1 cellular context compared by ENCODE assay signal in genomic region chr18:55421612-55422381, GRCh38.
TF ChIP-seq lines count a peak whose summit lies in the region.

No MANE protein-coding gene starts in this region.

TF ChIP-seq in HEK293, 187 proteins besides CTCF, POLR2A, EP300 and RAD21 (continued from another document):
- no peak for TF ChIP-seq SETDB1 (IDR thresholded peaks at IDR 0.05; ENCODE audit: insufficient read length, low read length)
- no peak for TF ChIP-seq ZIC2 (tag by site-specific recombination; IDR thresholded peaks at IDR 0.05)
- no peak for TF ChIP-seq ZNF416 (tag by site-specific recombination; IDR thresholded peaks at IDR 0.05)
